1 cellular context compared by ENCODE assay signal in genomic region chr9:16336833-16337232, GRCh38.
TF ChIP-seq lines count a peak whose summit lies in the region.

No MANE protein-coding gene starts in this region.

TF ChIP-seq in A549, 52 proteins besides CTCF, POLR2A, EP300 and RAD21:
- TF ChIP-seq TFCP2L1 (CRISPR knock-in tag; IDR thresholded peaks at IDR 0.05) = peak; percentile 48; the same call in 1 of the 2 replicates
- peak; percentile 76 for TF ChIP-seq HOXB5 (CRISPR knock-in tag; IDR thresholded peaks at IDR 0.05)
- TF ChIP-seq RARB (CRISPR knock-in tag; IDR thresholded peaks at IDR 0.05) = no peak
- peak; percentile 60; the same call in 1 of the 2 replicates for TF ChIP-seq HOXA7 (CRISPR knock-in tag; IDR thresholded peaks at IDR 0.05)
- TF ChIP-seq PHF8 (IDR thresholded peaks at IDR 0.05; ENCODE audit: borderline replicate concordance, low read depth) = no peak
- no peak for TF ChIP-seq CHD4 (IDR thresholded peaks at IDR 0.05; ENCODE audit: borderline replicate concordance)
- no peak for TF ChIP-seq NPAS2 (CRISPR knock-in tag; IDR thresholded peaks at IDR 0.05; ENCODE audit: borderline replicate concordance)
- TF ChIP-seq HMGXB4 (CRISPR knock-in tag; IDR thresholded peaks at IDR 0.05; ENCODE audit: borderline replicate concordance) = no peak
- TF ChIP-seq, protein P1, sequence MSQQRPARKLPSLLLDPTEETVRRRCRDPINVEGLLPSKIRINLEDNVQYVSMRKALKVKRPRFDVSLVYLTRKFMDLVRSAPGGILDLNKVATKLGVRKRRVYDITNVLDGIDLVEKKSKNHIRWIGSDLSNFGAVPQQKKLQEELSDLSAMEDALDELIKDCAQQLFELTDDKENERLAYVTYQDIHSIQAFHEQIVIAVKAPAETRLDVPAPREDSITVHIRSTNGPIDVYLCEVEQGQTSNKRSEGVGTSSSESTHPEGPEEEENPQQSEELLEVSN (IDR thresholded peaks at IDR 0.05; ENCODE audit: borderline replicate concordance, low read depth) = no peak
- no peak for TF ChIP-seq FOXS1 (CRISPR knock-in tag; IDR thresholded peaks at IDR 0.05)
- no peak for TF ChIP-seq HDAC2 (IDR thresholded peaks at IDR 0.05)
- TF ChIP-seq, protein P2, sequence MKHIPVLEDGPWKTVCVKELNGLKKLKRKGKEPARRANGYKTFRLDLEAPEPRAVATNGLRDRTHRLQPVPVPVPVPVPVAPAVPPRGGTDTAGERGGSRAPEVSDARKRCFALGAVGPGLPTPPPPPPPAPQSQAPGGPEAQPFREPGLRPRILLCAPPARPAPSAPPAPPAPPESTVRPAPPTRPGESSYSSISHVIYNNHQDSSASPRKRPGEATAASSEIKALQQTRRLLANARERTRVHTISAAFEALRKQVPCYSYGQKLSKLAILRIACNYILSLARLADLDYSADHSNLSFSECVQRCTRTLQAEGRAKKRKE (CRISPR knock-in tag; IDR thresholded peaks at IDR 0.05; ENCODE audit: low read depth) = peak; percentile 9; the same call in 1 of the 2 replicates
- no peak for TF ChIP-seq NR3C1 (IDR thresholded peaks at IDR 0.05)
- TF ChIP-seq SREBF2 (IDR thresholded peaks at IDR 0.05) = no peak
- TF ChIP-seq FOSB (CRISPR knock-in tag; IDR thresholded peaks at IDR 0.05) = 0 out of 2 replicates have a peak, but pooled peaks have one; percentile 57
